In genomic region chr15:81033508-81033907, GRCh38 we compare ENCODE assay signal across 20 cellular contexts. TPM values are rescaled to one million over a fixed set of nuclear protein-coding genes. Genes with fewer than 3 reads are reported as not detected.
A peak's percentile ranks its signal among the peaks of the same experiment; 100 is the strongest.
DNase-seq lines count a peak whose midpoint lies in the region; ATAC-seq and TF ChIP-seq lines count a peak whose summit lies in the region.
"Had no signal": no experiment of that assay in that cellular context is flagged by ENCODE, and none has a peak within 500 bp of the region (broad histone marks: within the 10 kb centered on the region; RNA-seq: fewer than 3 reads in every experiment).

No MANE protein-coding gene starts in this region.

- WGBS in heart left ventricle, 4 donors = 35 to 42% (median 40%) methylated on average over 2 of the region's 2 CpGs
- 55 to 89% methylated on average over 2 of the region's 2 CpGs for WGBS in mesodermal cell (ENCODE audit: insufficient coverage in 2 of 2), 2 experiments
- 0 to 14% methylated on average over 2 of the region's 2 CpGs for WGBS in gastroesophageal sphincter (ENCODE audit: low coverage in 1 of 2), 2 donors

- no peak for DNase-seq in heart left ventricle
- DNase-seq in cardiac septum (ENCODE audit: low spot score) = no peak
- DNase-seq in stimulated activated CD4-positive, alpha-beta T cell treated with anti-CD3 and anti-CD28 coated beads, Interleukin-4, amount 100 ng/mL, for 4 hours = no peak
- DNase-seq: 8988T; BE2C; CD8-positive, alpha-beta T cell; DMS79; H7; MV-4-11; NCI-H1417 treated with DMSO at 0.1 percent for 48 hours; NCI-H1930; NCI-H2171; NCI-H446; NK-92 treated with Interleukin-12 subunit alpha and Interleukin-12 subunit beta, amount 100 ng/mL, for 24 hours had no signal

- TF ChIP-seq POLR2A in heart left ventricle (IDR thresholded peaks at IDR 0.05) (no peak), gastroesophageal sphincter (IDR thresholded peaks at IDR 0.05) (no peak)

- TF ChIP-seq EP300 in gastroesophageal sphincter (IDR thresholded peaks at IDR 0.05) = no peak

- H3K27me3 ChIP-seq in heart left ventricle (no peaks in the 10 kb centered on the region), stomach smooth muscle (ENCODE audit: control insufficient read depth in 1 of 2, insufficient read depth in 2 of 2, low read length in 2 of 2) (no peaks in the 10 kb centered on the region), gastroesophageal sphincter (no peaks in the 10 kb centered on the region)
- H3K27me3 ChIP-seq: BE2C had no signal

- H3K36me3 Mint-ChIP-seq in dendritic cell treated with granulocyte-macrophage colony-stimulating factor and Interleukin-4, amounts not matched to agents 40 ng/mL and 50 ng/mL, for 4 days (ENCODE audit: low read depth) = no peaks in the 10 kb centered on the region
- H3K36me3 Mint-ChIP-seq: CD8-positive, alpha-beta T cell had no signal

- TF ChIP-seq CTCF in heart left ventricle (IDR thresholded peaks at IDR 0.05) = no peak
- no peak for TF ChIP-seq CTCF in gastroesophageal sphincter (IDR thresholded peaks at IDR 0.05)

- H3K27me3 Mint-ChIP-seq in dendritic cell treated with granulocyte-macrophage colony-stimulating factor and Interleukin-4, amounts not matched to agents 40 ng/mL and 50 ng/mL, for 4 days = peaks cover 5% of the 10 kb centered on the region

- H3K27ac ChIP-seq in heart left ventricle (peak overlapping the region in 10 of 12 donors; percentile 14 to 63 (median 46)), mesodermal cell (ENCODE audit: low read depth, low read length, severe bottlenecking) (peak overlapping the region; percentile 26), stomach smooth muscle (ENCODE audit: low read length) (peak overlapping the region; percentile 13), gastroesophageal sphincter (peak overlapping the region in 1 of 4 donors; percentile 10)
- H3K27ac ChIP-seq: HL-60 had no signal

- peaks cover 50% of the 10 kb centered on the region for H3K4me1 Mint-ChIP-seq in dendritic cell treated with granulocyte-macrophage colony-stimulating factor and Interleukin-4, amounts not matched to agents 40 ng/mL and 50 ng/mL, for 4 days (ENCODE audit: low read depth)

- no peaks in the 10 kb centered on the region for H3K9me3 Mint-ChIP-seq in dendritic cell treated with granulocyte-macrophage colony-stimulating factor and Interleukin-4, amounts not matched to agents 40 ng/mL and 50 ng/mL, for 4 days

- peak overlapping the region; percentile 6 to 26 for H3K9ac ChIP-seq in stomach smooth muscle (ENCODE audit: low read length in 2 of 2)

- H3K27ac Mint-ChIP-seq in dendritic cell treated with granulocyte-macrophage colony-stimulating factor and Interleukin-4, amounts not matched to agents 40 ng/mL and 50 ng/mL, for 4 days = peak overlapping the region; percentile 61
- H3K27ac Mint-ChIP-seq: CD8-positive, alpha-beta T cell had no signal

- H3K4me3 ChIP-seq in heart left ventricle (no peak overlapping the region), mesodermal cell (ENCODE audit: extremely low read depth, insufficient read depth, low read length, poor library complexity, severe bottlenecking) (no peak overlapping the region), stomach smooth muscle (ENCODE audit: low read length in 2 of 2) (no peak overlapping the region), gastroesophageal sphincter (no peak overlapping the region)

- H3K9me3 ChIP-seq in heart left ventricle (no peaks in the 10 kb centered on the region), mesodermal cell (ENCODE audit: control insufficient read depth, low read length) (no peaks in the 10 kb centered on the region), stomach smooth muscle (ENCODE audit: control insufficient read depth in 2 of 2, low read length in 2 of 2) (no peaks in the 10 kb centered on the region), gastroesophageal sphincter (no peaks in the 10 kb centered on the region)
- H3K9me3 ChIP-seq: BE2C had no signal

- peak in 3 of 4 donors; percentile 19 to 68 (median 31) for ATAC-seq in heart left ventricle
- ATAC-seq in gastroesophageal sphincter = no peak
- ATAC-seq in GM19324 (IDR thresholded peaks at IDR 0.05; ENCODE audit: low FRiP score, unreplicated experiment) = no peak
- ATAC-seq: CD8-positive, alpha-beta T cell had no signal

- intact Hi-C loops in heart left ventricle (cut with DNase I) = loop anchor here in 3 of 10 donors (5.0 to 10.0 kb wide), 3 partner anchors 34 to 64 kb away; no protein-coding TSS in a partner anchor
- intact Hi-C loops in cardiac septum (cut with DNase I) = no loop called here
- intact Hi-C loops in dendritic cell treated with granulocyte-macrophage colony-stimulating factor and Interleukin-4, amounts not matched to agents 40 ng/mL and 50 ng/mL, for 4 days (cut with micrococcal nuclease) = no loop called here

- H3K4me3 Mint-ChIP-seq in dendritic cell treated with granulocyte-macrophage colony-stimulating factor and Interleukin-4, amounts not matched to agents 40 ng/mL and 50 ng/mL, for 4 days = no peak overlapping the region
- H3K4me3 Mint-ChIP-seq: CD8-positive, alpha-beta T cell had no signal

- H3K36me3 ChIP-seq in heart left ventricle (no peaks in the 10 kb centered on the region), mesodermal cell (ENCODE audit: control insufficient read depth, insufficient read depth, low read length) (no peaks in the 10 kb centered on the region), stomach smooth muscle (ENCODE audit: control insufficient read depth in 2 of 2, insufficient read depth in 2 of 2, low read length in 2 of 2) (no peaks in the 10 kb centered on the region), gastroesophageal sphincter (no peaks in the 10 kb centered on the region)
- H3K36me3 ChIP-seq: BE2C had no signal

- H3K4me1 ChIP-seq in heart left ventricle (peaks cover 0 to 47% (median 20%) of the 10 kb centered on the region in 12 donors), mesodermal cell (ENCODE audit: control insufficient read depth, insufficient read depth, low read length, poor library complexity, severe bottlenecking) (no peaks in the 10 kb centered on the region), stomach smooth muscle (ENCODE audit: control insufficient read depth, insufficient read depth, low read length) (peaks cover 3% of the 10 kb centered on the region), gastroesophageal sphincter (peaks cover 0 to 11% (median 0%) of the 10 kb centered on the region in 3 donors)
- H3K4me1 ChIP-seq: BE2C had no signal

RNA-seq across cellular contexts. Expression of gene TLNRD1, which starts 32.8 kb away (rescaled TPM):
- total RNA-seq in heart left ventricle (10 to 100 TPM in 4 of 9 donors, 1 to 10 TPM in 5; 5.3 to 30.8 (median 8.0) TPM), cardiac septum (7.3 TPM), gastroesophageal sphincter (10 to 100 TPM; 17.0 to 31.9 (median 25.9) TPM)
- 1 to 10 TPM; 3.2 to 7.2 TPM for polyA plus RNA-seq in heart left ventricle
- 24.6 TPM for polyA plus RNA-seq in mesodermal cell (2013, experiment 1 of 2)
- polyA plus RNA-seq in mesodermal cell (2013, experiment 2 of 2) = 19.4 TPM

RNA-seq across cellular contexts. Expression of gene MESD, which starts 43.9 kb away (rescaled TPM):
- 10 to 100 TPM; 11.2 to 19.8 (median 14.8) TPM for total RNA-seq in heart left ventricle
- polyA plus RNA-seq in heart left ventricle = 10 to 100 TPM; 11.5 to 18.3 TPM
- total RNA-seq in cardiac septum = 12.5 TPM
- 25.5 TPM for polyA plus RNA-seq in mesodermal cell (2013, experiment 1 of 2)
- 26.4 TPM for polyA plus RNA-seq in mesodermal cell (2013, experiment 2 of 2)
- total RNA-seq in gastroesophageal sphincter = 10 to 100 TPM; 16.2 to 26.9 (median 20.1) TPM

Comparison
In these comparisons a context has a peak if more than half of its experiments do, and no peak if none do; other contexts are left out.
1. ATAC-seq: peak in heart left ventricle (3 of 4); none in gastroesophageal sphincter (single experiment) and GM19324 (single experiment).